1 cellular context compared by ENCODE assay signal in the genomic region with DNA sequence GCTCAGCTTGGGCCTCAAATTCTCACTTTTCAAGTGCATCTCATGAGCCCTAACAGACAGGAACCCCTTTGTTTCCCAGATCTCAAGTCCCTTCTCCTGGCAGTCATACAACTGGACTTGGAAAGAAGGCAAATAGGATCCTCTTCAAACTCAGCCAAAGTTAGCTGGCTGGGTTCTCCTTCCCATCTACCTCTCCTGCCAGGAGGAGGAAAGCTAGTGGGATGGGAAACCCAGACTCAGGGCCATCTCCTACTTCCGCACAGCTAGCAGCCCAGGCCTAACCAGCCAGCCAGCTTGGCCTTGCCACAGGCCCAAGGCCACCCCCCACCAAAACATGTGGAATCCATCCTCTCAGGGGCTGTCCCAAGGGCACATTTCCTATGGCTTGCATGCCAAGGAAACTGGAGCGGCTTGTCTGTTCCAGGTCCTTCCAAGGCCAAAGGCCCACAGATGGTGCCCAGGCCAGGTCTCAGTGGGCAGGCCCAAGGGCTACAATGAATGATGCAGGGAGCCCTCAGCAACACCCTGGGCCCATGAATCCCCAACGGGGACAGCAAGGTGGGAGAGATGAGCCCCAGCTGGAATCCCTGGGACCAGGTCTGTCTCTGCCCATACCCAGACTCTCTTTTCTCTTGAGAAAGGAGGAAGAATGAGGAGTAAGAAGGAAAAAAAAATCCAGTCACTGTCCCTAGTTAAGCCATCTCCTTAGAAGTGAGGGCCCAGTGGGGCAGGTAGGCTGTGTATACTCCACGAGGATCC.
TF ChIP-seq lines count a peak whose summit lies in the region.

No MANE protein-coding gene starts in this region.

TF ChIP-seq in H1, 55 proteins besides CTCF, POLR2A, EP300 and RAD21:
- TF ChIP-seq SP4 (IDR thresholded peaks at IDR 0.05; ENCODE audit: low read length) (no peak), PHF8 (conservative IDR thresholded peaks at IDR 0.05; ENCODE audit: low read depth, low read length) (no peak), RBBP5 (IDR thresholded peaks at IDR 0.05; ENCODE audit: borderline replicate concordance, low read depth, low read length) (no peak), TEAD4 (IDR thresholded peaks at IDR 0.05; ENCODE audit: low read depth, low read length) (no peak)
